18 cellular contexts compared by ENCODE assay signal in the genomic region with DNA sequence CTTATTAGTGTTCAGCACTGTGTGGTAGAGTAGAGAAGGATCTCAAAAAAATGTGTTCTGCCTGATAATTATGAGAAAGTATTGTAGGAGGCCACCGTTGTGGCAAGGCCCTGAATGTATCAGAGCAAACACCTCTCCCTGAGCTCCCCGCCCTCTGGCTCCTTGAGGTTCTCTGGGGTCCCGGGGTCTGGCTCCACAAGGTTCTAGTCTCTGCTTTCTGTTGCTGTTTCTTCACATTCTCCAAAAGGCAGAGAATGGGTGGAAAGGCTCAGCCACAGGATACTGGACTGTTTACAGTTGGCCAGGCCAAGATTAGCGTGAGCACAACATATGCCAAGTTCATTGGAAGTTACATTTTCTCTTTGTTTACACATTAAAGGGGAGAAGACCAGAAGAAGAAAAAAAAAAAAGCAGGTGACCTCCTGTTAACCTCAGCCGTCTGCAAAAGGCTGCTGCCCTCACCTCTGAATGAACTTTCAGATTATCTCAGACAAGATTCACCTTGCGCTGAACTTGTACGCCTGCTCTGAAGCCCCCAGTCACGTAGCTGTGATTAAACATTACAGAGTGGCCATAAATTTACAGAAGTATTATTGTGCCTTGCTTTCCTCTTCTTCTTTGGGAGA. TPM values are rescaled to one million over a fixed set of nuclear protein-coding genes. Genes with fewer than 3 reads are reported as not detected.
DNase-seq lines count a peak whose midpoint lies in the region; ATAC-seq, FAIRE-seq and TF ChIP-seq lines count a peak whose summit lies in the region.
"Had no signal": no experiment of that assay in that cellular context is flagged by ENCODE, and none has a peak within 500 bp of the region (broad histone marks: within the 10 kb centered on the region; RNA-seq: fewer than 3 reads in every experiment).

No MANE protein-coding gene starts in this region.

- no peaks in the 10 kb centered on the region for H3K9me3 ChIP-seq in small intestine (ENCODE audit: control insufficient read depth, low read depth)
- no peaks in the 10 kb centered on the region for H3K9me3 ChIP-seq in PC-9 (ENCODE audit: insufficient read depth, low read depth)
- H3K9me3 ChIP-seq: BLaER1, prostate gland, upper lobe of right lung had no signal

- TF ChIP-seq CTCF in choroid plexus epithelial cell (conservative IDR thresholded peaks at IDR 0.05; ENCODE audit: low read depth, low read length) (no peak), PC-9 (conservative IDR thresholded peaks at IDR 0.05) (no peak)

- DNase-seq in HuH-7 (ENCODE audit: low spot score) (peak; percentile 9), choroid plexus epithelial cell (ENCODE audit: low read depth) (peak; percentile 80), kidney tubule cell (ENCODE audit: low spot score) (peak; percentile 20), small intestine (peak; percentile 22), T-helper 1 cell (no peak), ureter (ENCODE audit: low spot score) (no peak), PC-9 (no peak)
- DNase-seq: activated CD4-positive, alpha-beta T cell treated with anti-CD3 and anti-CD28 coated beads for 48 hours; activated T-cell treated with anti-CD3 and anti-CD28 coated beads, Interleukin-2, amount 50 U/mL, for 4 hours; dermis blood vessel endothelial cell; immature natural killer cell; stimulated activated CD4-positive, alpha-beta T cell treated with anti-CD3 and anti-CD28 coated beads, Interleukin-2, amount 100 ng/mL, for 24 hours; upper lobe of right lung had no signal

- BruUV-seq in PC-9 (replicated peaks; lab: Mats Ljungman, UMichigan): no TSS peak

- peak overlapping the region; percentile 32 to 60 for H3K27ac ChIP-seq in small intestine (ENCODE audit: low read depth in 1 of 2, low read length in 1 of 2)
- no peak overlapping the region for H3K27ac ChIP-seq in PC-9
- H3K27ac ChIP-seq: BLaER1, upper lobe of right lung had no signal

- H4K20me1 ChIP-seq in PC-9 (ENCODE audit: insufficient read depth): no peaks in the 10 kb centered on the region
- H4K20me1 ChIP-seq: BLaER1 had no signal

- no peak for ATAC-seq in GM21528 (IDR thresholded peaks at IDR 0.05; ENCODE audit: low FRiP score, unreplicated experiment)
- ATAC-seq: activated T-cell treated with anti-CD3 and anti-CD28 coated beads, Interleukin-2, amount 50 U/mL, for 4 hours; upper lobe of right lung had no signal

- peaks cover 4 to 16% of the 10 kb centered on the region in 2 donors for H3K4me1 ChIP-seq in small intestine (ENCODE audit: control insufficient read depth in 2 of 2, insufficient read depth in 1 of 2, low read depth in 1 of 2, low read length in 1 of 2)
- H3K4me1 ChIP-seq in PC-9 (replicated peaks; ENCODE audit: insufficient read depth): peaks cover 4% of the 10 kb centered on the region; the same call in 1 of the 2 replicates
- H3K4me1 ChIP-seq: BLaER1, prostate gland had no signal

- no peak overlapping the region for H3K4me2 ChIP-seq in PC-9
- H3K4me2 ChIP-seq: BLaER1 had no signal

- 26 to 27% (median 27%) methylated on average over 8 of the region's 8 CpGs for WGBS in small intestine, 3 donors

- H3F3A ChIP-seq in PC-9 (ENCODE audit: insufficient read depth, low read depth): no peaks in the 10 kb centered on the region

- no peaks in the 10 kb centered on the region for H3K9me2 ChIP-seq in PC-9 (ENCODE audit: insufficient read depth)

- H3K79me2 ChIP-seq in PC-9 (ENCODE audit: low read depth): no peaks in the 10 kb centered on the region

- POLR2A ChIA-PET in PC-9 (lab: Charles Lee; ENCODE audit: unreplicated experiment): no interaction called here

- H2AFZ ChIP-seq in PC-9: no peak overlapping the region

- FAIRE-seq in small intestine (lab: Jason Lieb, UNC): no peak
- FAIRE-seq: frontal cortex had no signal

- no peaks in the 10 kb centered on the region for H3K36me3 ChIP-seq in small intestine (ENCODE audit: control insufficient read depth in 2 of 2, insufficient read depth in 2 of 2, low read length in 2 of 2)
- no peaks in the 10 kb centered on the region for H3K36me3 ChIP-seq in PC-9 (ENCODE audit: low read depth)
- H3K36me3 ChIP-seq: BLaER1, prostate gland, upper lobe of right lung had no signal

- intact Hi-C loops in PC-9 (cut with micrococcal nuclease; ENCODE audit: unreplicated experiment): no loop called here

- H3K4me3 ChIP-seq in choroid plexus epithelial cell (ENCODE audit: low read depth, low read length): no peak overlapping the region
- no peak overlapping the region for H3K4me3 ChIP-seq in small intestine (ENCODE audit: low read depth in 1 of 2, low read length in 2 of 2)
- no peak overlapping the region for H3K4me3 ChIP-seq in PC-9
- H3K4me3 ChIP-seq: BLaER1, prostate gland, upper lobe of right lung had no signal

- CTCF ChIA-PET in PC-9 (lab: Charles Lee): interaction anchor here (0.7 kb wide), 1 partner anchor 282 kb away, joined by 5 read pairs; no protein-coding TSS in a partner anchor

- H3K27me3 ChIP-seq in small intestine (ENCODE audit: control insufficient read depth in 2 of 2, insufficient read depth in 2 of 2, low read length in 2 of 2) (no peaks in the 10 kb centered on the region), PC-9 (ENCODE audit: insufficient read depth, low read depth) (no peaks in the 10 kb centered on the region)
- H3K27me3 ChIP-seq: BLaER1, upper lobe of right lung had no signal

RNA-seq across cellular contexts. Expression of a gene that starts 56.6 kb away (rescaled TPM):
- 1 to 10 TPM in 1 of 3 donors, under 1 TPM in 2; 0.22 to 6.2 (median 0.81) TPM for polyA plus RNA-seq in small intestine
- total RNA-seq in ureter (1.1 TPM), PC-9 (2021) (0.55 and 1.3 TPM in 2 replicates)
- total RNA-seq: T-helper 1 cell treated with Interleukin-12 subunit alpha and Interleukin-12 subunit beta and Interleukin-4 antibody, amounts not matched to agents 30 ng/mL and 1 ng/mL, for 36 hours had no signal
- polyA plus RNA-seq: immature natural killer cell had no signal

Comparison
In these comparisons a context has a peak if more than half of its experiments do, and no peak if none do; other contexts are left out.
1. DNase-seq: peak in HuH-7 (single experiment), choroid plexus epithelial cell (single experiment), kidney tubule cell (single experiment) and small intestine (single experiment); none in T-helper 1 cell (0 of 5), ureter (single experiment) and PC-9 (0 of 2).